17 cellular contexts compared by ENCODE assay signal in the genomic region with DNA sequence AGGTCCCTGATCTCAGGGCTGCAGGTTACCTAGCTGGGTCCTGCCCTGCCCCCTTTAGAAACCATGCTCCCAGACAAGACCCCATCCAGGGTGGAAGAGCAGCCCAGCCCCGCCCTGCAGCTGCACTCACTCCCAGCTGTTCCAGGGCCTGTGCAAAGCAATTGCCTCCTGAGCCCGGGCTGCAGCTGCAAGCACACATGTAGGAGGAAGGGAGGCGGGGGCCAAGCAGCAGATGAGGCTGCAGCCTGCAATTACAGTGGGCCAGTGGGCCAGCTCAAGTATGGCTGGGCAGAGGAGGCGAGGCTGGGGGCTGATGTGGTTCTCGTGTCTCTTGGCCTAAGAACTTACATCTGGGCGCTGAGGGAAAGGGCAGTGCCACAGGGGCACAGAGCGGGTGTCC.
DNase-seq lines count a peak whose midpoint lies in the region; ATAC-seq and TF ChIP-seq lines count a peak whose summit lies in the region.
"Had no signal": no experiment of that assay in that cellular context is flagged by ENCODE, and none has a peak within 500 bp of the region (broad histone marks: within the 10 kb centered on the region; RNA-seq: fewer than 3 reads in every experiment).

No MANE protein-coding gene starts in this region.

- no peaks in the 10 kb centered on the region for H3K4me1 ChIP-seq in HEK293 (ENCODE audit: control insufficient read depth, insufficient read depth, low read length)
- peaks cover 7 to 16% of the 10 kb centered on the region in 2 donors for H3K4me1 ChIP-seq in neuronal stem cell (ENCODE audit: control insufficient read depth in 2 of 2, insufficient read depth in 1 of 2, low read depth in 1 of 2, low read length in 2 of 2)
- H3K4me1 ChIP-seq: HAP-1 had no signal

- H3K18ac ChIP-seq in neuronal stem cell (ENCODE audit: low read length): peak overlapping the region; percentile 83

- no peak overlapping the region for H2BK15ac ChIP-seq in neuronal stem cell (ENCODE audit: low read length)

- no peak for ATAC-seq in activated CD4-positive, alpha-beta T cell treated with anti-CD3 and anti-CD28 coated beads for 36 hours
- ATAC-seq: K562 had no signal

- no peak overlapping the region for H2BK5ac ChIP-seq in neuronal stem cell (ENCODE audit: low read length)

- no peaks in the 10 kb centered on the region for H3K9me3 Mint-ChIP-seq in chondrocyte (ENCODE audit: low read depth)
- H3K9me3 Mint-ChIP-seq in activated CD4-positive, alpha-beta T cell treated with anti-CD3 and anti-CD28 coated beads for 36 hours (ENCODE audit: low read depth): no peaks in the 10 kb centered on the region
- H3K9me3 Mint-ChIP-seq: CD8-positive, alpha-beta memory T cell; HFFc6 had no signal

- no peaks in the 10 kb centered on the region for H3K79me1 ChIP-seq in neuronal stem cell (ENCODE audit: low read depth, low read length)

- no peak overlapping the region for H3K4me2 ChIP-seq in neuronal stem cell (ENCODE audit: insufficient read depth, low read length, poor library complexity, severe bottlenecking)

- TF ChIP-seq CTCF in HEK293 (tag by site-specific recombination; IDR thresholded peaks at IDR 0.05) (no peak), chondrocyte (IDR thresholded peaks at IDR 0.05) (no peak)

- no peaks in the 10 kb centered on the region for H3K4me1 Mint-ChIP-seq in chondrocyte (ENCODE audit: low read depth)
- no peaks in the 10 kb centered on the region for H3K4me1 Mint-ChIP-seq in activated CD4-positive, alpha-beta T cell treated with anti-CD3 and anti-CD28 coated beads for 36 hours
- H3K4me1 Mint-ChIP-seq: B cell; CD14-positive monocyte; CD8-positive, alpha-beta memory T cell had no signal

- no peak overlapping the region for H2AFZ ChIP-seq in neuronal stem cell (ENCODE audit: low read length)
- H2AFZ ChIP-seq: GM23248 had no signal

- H2BK120ac ChIP-seq in neuronal stem cell (ENCODE audit: low read depth, low read length): no peak overlapping the region

- peaks cover 1% of the 10 kb centered on the region for H3K36me3 Mint-ChIP-seq in chondrocyte (ENCODE audit: low read depth)
- no peaks in the 10 kb centered on the region for H3K36me3 Mint-ChIP-seq in activated CD4-positive, alpha-beta T cell treated with anti-CD3 and anti-CD28 coated beads for 36 hours (ENCODE audit: low read depth)
- H3K36me3 Mint-ChIP-seq: CD14-positive monocyte; CD8-positive, alpha-beta memory T cell had no signal

- H4K8ac ChIP-seq in neuronal stem cell (ENCODE audit: low read depth, low read length): peak overlapping the region; percentile 56

- H2BK12ac ChIP-seq in neuronal stem cell (ENCODE audit: low read length): peak overlapping the region; percentile 48

- intact Hi-C loops in activated CD4-positive, alpha-beta T cell treated with anti-CD3 and anti-CD28 coated beads for 36 hours (cut with DNase I, micrococcal nuclease): no loop called here

- no peak overlapping the region for H3K23ac ChIP-seq in neuronal stem cell (ENCODE audit: low read depth, low read length, poor library complexity)

- H3K9me3 ChIP-seq in HEK293 (ENCODE audit: control insufficient read depth, insufficient read depth, low read depth, low read length) (no peaks in the 10 kb centered on the region), neuronal stem cell (replicated peaks in 1 of 2; ENCODE audit: control insufficient read depth in 2 of 2, insufficient read depth in 1 of 2, low read depth in 1 of 2, low read length in 2 of 2) (peaks cover 0 to 1% of the 10 kb centered on the region in 2 donors)
- H3K9me3 ChIP-seq: HAP-1 had no signal

- H3K27ac ChIP-seq in HEK293 (ENCODE audit: extremely low read depth, low read depth, low read length): no peak overlapping the region
- H3K27ac ChIP-seq in neuronal stem cell (replicated peaks; ENCODE audit: low read length): no peak overlapping the region
- H3K27ac ChIP-seq: GM23248 had no signal

- H3K4me3 ChIP-seq in HEK293 (ENCODE audit: low read depth, low read length) (no peak overlapping the region), neuronal stem cell (ENCODE audit: low read length in 2 of 2) (no peak overlapping the region)
- H3K4me3 ChIP-seq: GM23248, HAP-1, K562 had no signal

- H2AK5ac ChIP-seq in neuronal stem cell (ENCODE audit: low read depth, low read length): peak overlapping the region; percentile 33

- H3K9ac ChIP-seq in neuronal stem cell (ENCODE audit: low read depth, low read length, poor library complexity): peak overlapping the region; percentile 3
- H3K9ac ChIP-seq: GM23248 had no signal

- no peak overlapping the region for H4K91ac ChIP-seq in neuronal stem cell (ENCODE audit: low read depth, low read length, poor library complexity)

- no CpG with 5 or more reads among the region's 7 CpGs for WGBS in neuronal stem cell (ENCODE audit: extremely low coverage in 2 of 2, insufficient read length in 2 of 2, insufficient replicate concordance in 1 of 2), 2 donors

- no peaks in the 10 kb centered on the region for H3K36me3 ChIP-seq in HEK293 (ENCODE audit: control insufficient read depth in 2 of 2, insufficient read depth in 1 of 2, low read length in 2 of 2)
- no peaks in the 10 kb centered on the region for H3K36me3 ChIP-seq in neuronal stem cell (replicated peaks in 1 of 2; ENCODE audit: control insufficient read depth in 2 of 2, insufficient read depth in 2 of 2, low read length in 2 of 2)
- H3K36me3 ChIP-seq: HAP-1 had no signal

- no peak overlapping the region for H3K4ac ChIP-seq in neuronal stem cell (ENCODE audit: low read length)

- H3K14ac ChIP-seq in neuronal stem cell (ENCODE audit: low read length): peak overlapping the region; percentile 85

- peaks cover 0 to 19% (median 0%) of the 10 kb centered on the region in 3 experiments for H3K27me3 ChIP-seq in neuronal stem cell (ENCODE audit: control insufficient read depth in 3 of 3, insufficient read depth in 3 of 3, low read depth in 1 of 3, low read length in 3 of 3)

- no peak overlapping the region for H3K4me3 Mint-ChIP-seq in chondrocyte (ENCODE audit: unreplicated experiment)
- no peak overlapping the region for H3K4me3 Mint-ChIP-seq in activated CD4-positive, alpha-beta T cell treated with anti-CD3 and anti-CD28 coated beads for 36 hours
- H3K4me3 Mint-ChIP-seq: B cell; CD14-positive monocyte; CD8-positive, alpha-beta memory T cell; HFFc6 had no signal

- POLR2A ChIA-PET in HEK293 (lab: Yijun Ruan, JAX): no interaction called here
- POLR2A ChIA-PET in activated CD4-positive, alpha-beta T cell treated with anti-CD3 and anti-CD28 coated beads for 36 hours (lab: Charles Lee): no interaction called here

- H3K27ac Mint-ChIP-seq in chondrocyte (ENCODE audit: unreplicated experiment): no peak overlapping the region
- H3K27ac Mint-ChIP-seq in activated CD4-positive, alpha-beta T cell treated with anti-CD3 and anti-CD28 coated beads for 36 hours: no peak overlapping the region
- H3K27ac Mint-ChIP-seq: B cell, HFFc6 had no signal

- CTCF ChIA-PET in HEK293 (lab: Yijun Ruan, JAX): interaction anchor here (0.6 kb wide), 1 partner anchor 427 kb away, joined by 3 read pairs; no protein-coding TSS in a partner anchor
- CTCF ChIA-PET in activated CD4-positive, alpha-beta T cell treated with anti-CD3 and anti-CD28 coated beads for 36 hours (lab: Charles Lee): no interaction called here

- H3K27me3 Mint-ChIP-seq in chondrocyte (ENCODE audit: low read depth): peaks cover 26% of the 10 kb centered on the region
- peaks cover 14% of the 10 kb centered on the region for H3K27me3 Mint-ChIP-seq in activated CD4-positive, alpha-beta T cell treated with anti-CD3 and anti-CD28 coated beads for 36 hours

- peak; percentile 13 to 44 for DNase-seq in SHP77 (lab: John Stamatoyannopoulos, UW)
- DNase-seq in SHP77 treated with DMSO at 0.1 percent for 48 hours (lab: John Stamatoyannopoulos, UW): no peak
- DNase-seq in chondrocyte (ENCODE audit: low spot score): peak; percentile 59
- no peak for DNase-seq in neuronal stem cell (ENCODE audit: low spot score)
- DNase-seq in GF-D8 (lab: John Stamatoyannopoulos, UW): no peak
- no peak for DNase-seq in AG08395 (ENCODE audit: low spot score)
- no peak for DNase-seq in activated CD4-positive, alpha-beta T cell treated with anti-CD3 and anti-CD28 coated beads for 36 hours
- DNase-seq: ACHN; CD8-positive, alpha-beta memory T cell; DMS53; GM23248; HFFc6 had no signal

TF ChIP-seq in HEK293, 187 proteins besides CTCF, POLR2A, EP300 and RAD21:
- 0 out of 2 replicates have a peak, but pooled peaks have one; percentile 25 for TF ChIP-seq ZFHX2 (tag by site-specific recombination; conservative IDR thresholded peaks at IDR 0.05)
- no peak for TF ChIP-seq ZNF48 (tag by site-specific recombination; IDR thresholded peaks at IDR 0.05)

Comparison
In these comparisons a context has a peak if more than half of its experiments do, and no peak if none do; other contexts are left out.
1. DNase-seq: peak in SHP77 (2 of 2) and chondrocyte (single experiment); none in SHP77 treated with DMSO at 0.1 percent for 48 hours (single experiment), neuronal stem cell (single experiment), GF-D8 (single experiment), AG08395 (single experiment) and activated CD4-positive, alpha-beta T cell treated with anti-CD3 and anti-CD28 coated beads for 36 hours (single experiment).